Comparison of ENCODE assay signal across 14 cellular contexts in genomic region chr1:154994269-154994977, GRCh38. TPM values are rescaled to one million over a fixed set of nuclear protein-coding genes. Genes with fewer than 3 reads are reported as not detected.
DNase-seq lines count a peak whose midpoint lies in the region; ATAC-seq and TF ChIP-seq lines count a peak whose summit lies in the region.
"Had no signal": no experiment of that assay in that cellular context is flagged by ENCODE, and none has a peak within 500 bp of the region (broad histone marks: within the 10 kb centered on the region; RNA-seq: fewer than 3 reads in every experiment).

No MANE protein-coding gene starts in this region.

- peaks cover 4% of the 10 kb centered on the region; the same call in 1 of the 2 replicates for H3K36me3 ChIP-seq in Panc1 (ENCODE audit: control insufficient read depth, insufficient read depth, low read length)

- POLR2A ChIA-PET in Panc1 (lab: Charles Lee), result interaction anchor here (0.9 to 1.2 kb wide), 2 partner anchors 21 to 24 kb away, joined by 3 to 15 read pairs; partner anchors contain the start of gene SHC1

- H3K4me1 Mint-ChIP-seq in stimulated activated naive CD8-positive, alpha-beta T cell treated with anti-CD3 and anti-CD28 coated beads, Interleukin-15, Interleukin-2, amounts not matched to agents 100 ng/mL and 50 ng/mL, for 24 hours (ENCODE audit: low read depth), result peaks cover 20% of the 10 kb centered on the region
- H3K4me1 Mint-ChIP-seq in endothelial cell (ENCODE audit: unreplicated experiment), result peaks cover 11% of the 10 kb centered on the region

- intact Hi-C loops in Panc1 (cut with micrococcal nuclease; ENCODE audit: unreplicated experiment), result no loop called here
- intact Hi-C loops in Right ventricle myocardium inferior (cut with DNase I), result no loop called here

- CTCF ChIA-PET in Panc1 (lab: Charles Lee), result interaction anchor here (0.6 to 0.9 kb wide), 3 partner anchors 23 to 90 kb away, joined by 3 to 7 read pairs (median 3); no protein-coding TSS in a partner anchor

- DNase-seq in stimulated activated naive CD8-positive, alpha-beta T cell treated with anti-CD3 and anti-CD28 coated beads, Interleukin-15, Interleukin-2, amounts not matched to agents 100 U/mL and 50 U/mL, for 24 hours, result no peak
- DNase-seq in Panc1 (ENCODE audit: low read depth, low spot score) (no peak), endothelial cell (ENCODE audit: low spot score) (no peak), Right ventricle myocardium inferior (ENCODE audit: missing footprints) (no peak), NCI-H748 (lab: John Stamatoyannopoulos, UW; ENCODE audit: unreplicated experiment) (no peak)
- DNase-seq: activated CD4-positive, CD25-positive, alpha-beta regulatory T cell; NCI-H187 treated with DMSO at 0.1 percent for 48 hours; NCI-H510A; occipital lobe; stimulated activated CD4-positive, alpha-beta T cell treated with anti-CD3 and anti-CD28 coated beads, Interleukin-4, amount 100 ng/mL, for 4 hours had no signal

- no TSS peak for BruUV-seq in Panc1 (replicated peaks; lab: Mats Ljungman, UMichigan)

- ATAC-seq in stimulated activated naive CD8-positive, alpha-beta T cell treated with anti-CD3 and anti-CD28 coated beads, Interleukin-15, Interleukin-2, amounts not matched to agents 100 U/mL and 50 U/mL, for 24 hours, result no peak
- no peak for ATAC-seq in Panc1
- ATAC-seq in GM18505 (IDR thresholded peaks at IDR 0.05; ENCODE audit: unreplicated experiment), result no peak
- ATAC-seq in HG02870 (IDR thresholded peaks at IDR 0.05; ENCODE audit: unreplicated experiment), result no peak
- ATAC-seq in Right ventricle myocardium inferior, result no peak

- H3K36me3 Mint-ChIP-seq in stimulated activated naive CD8-positive, alpha-beta T cell treated with anti-CD3 and anti-CD28 coated beads, Interleukin-15, Interleukin-2, amounts not matched to agents 100 ng/mL and 50 ng/mL, for 24 hours (ENCODE audit: low read depth), result peaks cover 14% of the 10 kb centered on the region
- H3K36me3 Mint-ChIP-seq in endothelial cell (ENCODE audit: low read depth, unreplicated experiment), result peaks cover 4% of the 10 kb centered on the region

- no peak for TF ChIP-seq POLR2A in GM18505 (IDR thresholded peaks at IDR 0.05; ENCODE audit: borderline replicate concordance, extremely low read depth, insufficient read depth, insufficient read length)

- in situ Hi-C loops in Panc1 (cut with HindIII; ENCODE audit: low pct_unique_long_range_greater_than_20kb, low sequenced_read_pairs), result no loop called here

- H3K4me1 ChIP-seq in Panc1 (ENCODE audit: control insufficient read depth, insufficient read depth, low read length), result peaks cover 8% of the 10 kb centered on the region

- H3K4me3 Mint-ChIP-seq in stimulated activated naive CD8-positive, alpha-beta T cell treated with anti-CD3 and anti-CD28 coated beads, Interleukin-15, Interleukin-2, amounts not matched to agents 100 ng/mL and 50 ng/mL, for 24 hours, result no peak overlapping the region
- H3K4me3 Mint-ChIP-seq in endothelial cell (ENCODE audit: unreplicated experiment), result peak overlapping the region; percentile 63
- H3K4me3 Mint-ChIP-seq: mesothelial cell of epicardium had no signal

- peak overlapping the region; percentile 48; the same call in 1 of the 2 replicates for H3K27ac ChIP-seq in Panc1 (ENCODE audit: low read length)

- no peaks in the 10 kb centered on the region for H3K27me3 ChIP-seq in Panc1 (ENCODE audit: control insufficient read depth, insufficient read depth, low read length)

- no peaks in the 10 kb centered on the region for H3K9me3 Mint-ChIP-seq in stimulated activated naive CD8-positive, alpha-beta T cell treated with anti-CD3 and anti-CD28 coated beads, Interleukin-15, Interleukin-2, amounts not matched to agents 100 ng/mL and 50 ng/mL, for 24 hours
- no peaks in the 10 kb centered on the region for H3K9me3 Mint-ChIP-seq in endothelial cell (ENCODE audit: unreplicated experiment)
- H3K9me3 Mint-ChIP-seq: mesothelial cell of epicardium had no signal

- H3K27ac Mint-ChIP-seq in stimulated activated naive CD8-positive, alpha-beta T cell treated with anti-CD3 and anti-CD28 coated beads, Interleukin-15, Interleukin-2, amounts not matched to agents 100 ng/mL and 50 ng/mL, for 24 hours, result peak overlapping the region; percentile 37
- no peak overlapping the region for H3K27ac Mint-ChIP-seq in endothelial cell (ENCODE audit: unreplicated experiment)
- H3K27ac Mint-ChIP-seq: mesothelial cell of epicardium had no signal

- H3K9me3 ChIP-seq in Panc1 (ENCODE audit: control insufficient read depth, insufficient read depth, low read depth, low read length), result no peaks in the 10 kb centered on the region

- H3K4me3 ChIP-seq in Panc1 (ENCODE audit: low read depth in 2 of 2, low read length in 2 of 2), result no peak overlapping the region

- TF ChIP-seq CTCF in Panc1 (IDR thresholded peaks at IDR 0.05), result no peak
- no peak for TF ChIP-seq CTCF in endothelial cell (IDR thresholded peaks at IDR 0.05; ENCODE audit: unreplicated experiment)

- H3K27me3 Mint-ChIP-seq in stimulated activated naive CD8-positive, alpha-beta T cell treated with anti-CD3 and anti-CD28 coated beads, Interleukin-15, Interleukin-2, amounts not matched to agents 100 ng/mL and 50 ng/mL, for 24 hours, result peaks cover 7% of the 10 kb centered on the region
- peaks cover 6% of the 10 kb centered on the region for H3K27me3 Mint-ChIP-seq in endothelial cell (ENCODE audit: unreplicated experiment)

RNA-seq across cellular contexts. Expression of gene LENEP, which starts 1.0 kb away (rescaled TPM):
- total RNA-seq in Panc1 (2021; ENCODE audit: unreplicated experiment) (0.67 TPM), endothelial cell (ENCODE audit: unreplicated experiment) (0.82 TPM), Right ventricle myocardium inferior (not detected)
- polyA plus RNA-seq in Panc1 (2012; ENCODE audit: insufficient read length), result not detected

RNA-seq across cellular contexts. Expression of gene ZBTB7B, which starts 8.2 kb away (rescaled TPM):
- total RNA-seq in Panc1 (2021; ENCODE audit: unreplicated experiment), result 55.8 TPM
- 51.5 TPM for polyA plus RNA-seq in Panc1 (2012; ENCODE audit: insufficient read length)
- 23.3 TPM for total RNA-seq in endothelial cell (ENCODE audit: unreplicated experiment)
- 53.3 TPM for total RNA-seq in Right ventricle myocardium inferior

RNA-seq across cellular contexts. Expression of gene FLAD1, which starts 11.3 kb away (rescaled TPM):
- total RNA-seq in Panc1 (2021; ENCODE audit: unreplicated experiment) (72.8 TPM), endothelial cell (ENCODE audit: unreplicated experiment) (35.9 TPM), Right ventricle myocardium inferior (30.8 TPM)
- 61.9 TPM for polyA plus RNA-seq in Panc1 (2012; ENCODE audit: insufficient read length)

RNA-seq across cellular contexts. Expression of gene CKS1B, which starts 19.9 kb away (rescaled TPM):
- total RNA-seq in Panc1 (2021; ENCODE audit: unreplicated experiment) (212 TPM), endothelial cell (ENCODE audit: unreplicated experiment) (48.3 TPM), Right ventricle myocardium inferior (22.2 TPM)
- 156 TPM for polyA plus RNA-seq in Panc1 (2012; ENCODE audit: insufficient read length)

RNA-seq across cellular contexts. Expression of gene SHC1, which starts 23.9 kb away (rescaled TPM):
- total RNA-seq in Panc1 (2021; ENCODE audit: unreplicated experiment), result 373 TPM
- polyA plus RNA-seq in Panc1 (2012; ENCODE audit: insufficient read length), result 479 TPM
- 915 TPM for total RNA-seq in endothelial cell (ENCODE audit: unreplicated experiment)
- total RNA-seq in Right ventricle myocardium inferior, result 60.4 TPM
